Comparison of ENCODE assay signal across 26 cellular contexts in the genomic region with DNA sequence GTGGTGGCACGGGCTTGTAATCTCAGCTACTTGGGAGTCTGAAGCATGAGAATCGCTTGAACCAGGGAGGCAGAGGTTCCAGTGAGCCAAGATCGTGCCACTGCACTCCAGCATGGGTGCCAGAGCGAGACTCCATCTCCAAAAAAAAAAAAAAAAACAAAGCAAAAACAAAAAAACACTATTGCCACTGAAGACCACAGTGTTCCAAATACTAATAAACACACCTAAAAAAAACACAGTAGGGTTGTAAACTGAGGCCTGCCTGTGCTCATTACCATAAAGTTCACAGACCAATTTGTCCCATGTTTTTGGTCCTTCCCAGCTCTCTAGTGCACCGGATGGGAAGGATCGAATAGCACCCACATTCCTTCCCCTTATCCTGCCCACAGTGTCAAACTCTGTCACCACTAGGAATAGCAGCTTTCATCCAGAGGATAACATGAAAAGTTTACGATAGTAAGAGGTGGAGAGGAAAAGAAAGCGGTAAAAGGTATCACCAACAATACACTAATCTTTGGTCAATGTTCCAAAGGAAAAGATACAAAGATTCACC. TPM values are rescaled to one million over a fixed set of nuclear protein-coding genes. Genes with fewer than 3 reads are reported as not detected.
DNase-seq lines count a peak whose midpoint lies in the region; ATAC-seq and TF ChIP-seq lines count a peak whose summit lies in the region.
"Had no signal": no experiment of that assay in that cellular context is flagged by ENCODE, and none has a peak within 500 bp of the region (broad histone marks: within the 10 kb centered on the region; RNA-seq: fewer than 3 reads in every experiment).

No MANE protein-coding gene starts in this region.

- no peak overlapping the region for H3K4me3 Mint-ChIP-seq in activated CD4-positive, alpha-beta memory T cell treated with anti-CD3 and anti-CD28 coated beads for 36 hours
- H3K4me3 Mint-ChIP-seq: activated CD8-positive, alpha-beta T cell treated with anti-CD3 and anti-CD28 coated beads, Interleukin-2, amount 10 ng/mL, durations not matched to agents 7 days and 5 days; brain; CD4-positive, CD25-positive, alpha-beta regulatory T cell; effector memory CD8-positive, alpha-beta T cell; mesothelial cell of epicardium had no signal

- peak overlapping the region; percentile 59 for H3K4me2 ChIP-seq in BLaER1

- no peak overlapping the region for H3K27ac Mint-ChIP-seq in activated CD4-positive, alpha-beta memory T cell treated with anti-CD3 and anti-CD28 coated beads for 36 hours
- H3K27ac Mint-ChIP-seq: activated CD8-positive, alpha-beta T cell treated with anti-CD3 and anti-CD28 coated beads, Interleukin-2, amount 10 ng/mL, durations not matched to agents 7 days and 5 days; effector memory CD8-positive, alpha-beta T cell had no signal

- intact Hi-C loops in Panc1 (cut with micrococcal nuclease; ENCODE audit: unreplicated experiment), result no loop called here
- intact Hi-C loops in activated CD4-positive, alpha-beta memory T cell treated with anti-CD3 and anti-CD28 coated beads for 36 hours (cut with micrococcal nuclease), result no loop called here

- no peaks in the 10 kb centered on the region for H3K9me3 ChIP-seq in BLaER1
- no peaks in the 10 kb centered on the region for H3K9me3 ChIP-seq in Panc1 (ENCODE audit: control insufficient read depth, insufficient read depth, low read depth, low read length)
- no peaks in the 10 kb centered on the region for H3K9me3 ChIP-seq in skeletal muscle tissue (ENCODE audit: control insufficient read depth in 3 of 3, low read length in 3 of 3)
- no peaks in the 10 kb centered on the region for H3K9me3 ChIP-seq in effector memory CD4-positive, alpha-beta T cell (ENCODE audit: control insufficient read depth, low read length)
- H3K9me3 ChIP-seq: gastroesophageal sphincter, left lung had no signal

- in situ Hi-C loops in Panc1 (cut with HindIII; ENCODE audit: low pct_unique_long_range_greater_than_20kb, low sequenced_read_pairs), result no loop called here

- no peaks in the 10 kb centered on the region for H4K20me1 ChIP-seq in BLaER1

- H3K36me3 Mint-ChIP-seq in activated CD4-positive, alpha-beta memory T cell treated with anti-CD3 and anti-CD28 coated beads for 36 hours, result no peaks in the 10 kb centered on the region
- H3K36me3 Mint-ChIP-seq: brain; CD4-positive, CD25-positive, alpha-beta regulatory T cell had no signal

- H3K27me3 Mint-ChIP-seq in activated CD4-positive, alpha-beta memory T cell treated with anti-CD3 and anti-CD28 coated beads for 36 hours, result peaks cover 2% of the 10 kb centered on the region
- H3K27me3 Mint-ChIP-seq: brain; CD4-positive, CD25-positive, alpha-beta regulatory T cell; effector memory CD8-positive, alpha-beta T cell had no signal

- CTCF ChIA-PET in Panc1 (lab: Charles Lee), result no interaction called here
- CTCF ChIA-PET in activated CD4-positive, alpha-beta memory T cell treated with anti-CD3 and anti-CD28 coated beads for 36 hours (lab: Charles Lee), result no interaction called here

- POLR2A ChIA-PET in Panc1 (lab: Charles Lee), result interaction anchor here (0.5 kb wide), 1 partner anchor 223 kb away, joined by 6 read pairs; no protein-coding TSS in a partner anchor
- POLR2A ChIA-PET in activated CD4-positive, alpha-beta memory T cell treated with anti-CD3 and anti-CD28 coated beads for 36 hours (lab: Charles Lee), result no interaction called here

- no peak overlapping the region for H3K27ac ChIP-seq in BLaER1
- peak overlapping the region; percentile 86; the same call in 1 of the 2 replicates for H3K27ac ChIP-seq in Panc1 (ENCODE audit: low read length)
- H3K27ac ChIP-seq in skeletal muscle tissue (ENCODE audit: low read depth, low read length), result peak overlapping the region; percentile 33
- no peak overlapping the region for H3K27ac ChIP-seq in effector memory CD4-positive, alpha-beta T cell (ENCODE audit: insufficient read depth, low read length, poor library complexity, severe bottlenecking)
- H3K27ac ChIP-seq: parathyroid adenoma had no signal

- no peaks in the 10 kb centered on the region for H3K36me3 ChIP-seq in BLaER1
- H3K36me3 ChIP-seq in Panc1 (ENCODE audit: control insufficient read depth, insufficient read depth, low read length), result no peaks in the 10 kb centered on the region
- H3K36me3 ChIP-seq in skeletal muscle tissue (ENCODE audit: control insufficient read depth in 3 of 3, insufficient read depth in 3 of 3, low read length in 3 of 3), result no peaks in the 10 kb centered on the region
- no peaks in the 10 kb centered on the region for H3K36me3 ChIP-seq in effector memory CD4-positive, alpha-beta T cell (ENCODE audit: control insufficient read depth, insufficient read depth, low read length)
- H3K36me3 ChIP-seq: gastroesophageal sphincter, left lung had no signal

- no peak for ATAC-seq in Panc1
- ATAC-seq: activated CD8-positive, alpha-beta T cell treated with anti-CD3 and anti-CD28 coated beads, Interleukin-2, amount 10 ng/mL, durations not matched to agents 7 days and 5 days; effector memory CD8-positive, alpha-beta T cell; esophagus mucosa had no signal

- H3K4me1 Mint-ChIP-seq in activated CD4-positive, alpha-beta memory T cell treated with anti-CD3 and anti-CD28 coated beads for 36 hours (ENCODE audit: low read depth), result no peaks in the 10 kb centered on the region
- H3K4me1 Mint-ChIP-seq: CD4-positive, CD25-positive, alpha-beta regulatory T cell had no signal

- H3K27me3 ChIP-seq in BLaER1 (no peaks in the 10 kb centered on the region), Panc1 (ENCODE audit: control insufficient read depth, insufficient read depth, low read length) (no peaks in the 10 kb centered on the region), skeletal muscle tissue (ENCODE audit: control insufficient read depth in 3 of 3, insufficient read depth in 3 of 3, low read length in 3 of 3) (no peaks in the 10 kb centered on the region)
- no peaks in the 10 kb centered on the region for H3K27me3 ChIP-seq in effector memory CD4-positive, alpha-beta T cell (replicated peaks; ENCODE audit: control insufficient read depth, insufficient read depth, low read length, poor library complexity, severe bottlenecking)
- H3K27me3 ChIP-seq: gastroesophageal sphincter, left lung had no signal

- no peaks in the 10 kb centered on the region for H3K9me3 Mint-ChIP-seq in activated CD4-positive, alpha-beta memory T cell treated with anti-CD3 and anti-CD28 coated beads for 36 hours
- H3K9me3 Mint-ChIP-seq: brain, mesothelial cell of epicardium, nephron had no signal

- H3K9ac ChIP-seq in BLaER1 (no peak overlapping the region), skeletal muscle tissue (ENCODE audit: low read depth in 1 of 3, low read length in 3 of 3) (no peak overlapping the region)
- H3K9ac ChIP-seq: parathyroid adenoma had no signal

- no peak for TF ChIP-seq CTCF in Panc1 (IDR thresholded peaks at IDR 0.05)
- TF ChIP-seq CTCF in fibroblast of villous mesenchyme (IDR thresholded peaks at IDR 0.05; ENCODE audit: insufficient read depth, low read depth, low read length), result no peak

- no TSS peak for BruUV-seq in Panc1 (replicated peaks; lab: Mats Ljungman, UMichigan)

- H3K4me1 ChIP-seq in BLaER1, result peaks cover 49% of the 10 kb centered on the region
- H3K4me1 ChIP-seq in Panc1 (ENCODE audit: control insufficient read depth, insufficient read depth, low read length), result peaks cover 75% of the 10 kb centered on the region
- peaks cover 6 to 7% (median 7%) of the 10 kb centered on the region in 3 donors for H3K4me1 ChIP-seq in skeletal muscle tissue (ENCODE audit: control insufficient read depth in 3 of 3, insufficient read depth in 3 of 3, low read length in 3 of 3)
- no peaks in the 10 kb centered on the region for H3K4me1 ChIP-seq in effector memory CD4-positive, alpha-beta T cell (ENCODE audit: control insufficient read depth, insufficient read depth, low read length, poor library complexity, severe bottlenecking)
- H3K4me1 ChIP-seq: gastroesophageal sphincter had no signal

- DNase-seq in Panc1 (ENCODE audit: low read depth, low spot score) (no peak), fibroblast of villous mesenchyme (ENCODE audit: low read depth) (peak; percentile 31), anterior cingulate cortex (lab: John Stamatoyannopoulos, UW) (no peak)
- no peak for DNase-seq in stimulated activated CD8-positive, alpha-beta memory T cell treated with anti-CD3 and anti-CD28 coated beads, Interleukin-4, amount 100 ng/mL, for 48 hours
- DNase-seq in effector memory CD4-positive, alpha-beta T cell, result no peak
- no peak for DNase-seq in activated CD4-positive, alpha-beta memory T cell treated with anti-CD3 and anti-CD28 coated beads for 36 hours
- DNase-seq: activated CD4-positive, alpha-beta T cell treated with anti-CD3 and anti-CD28 coated beads for 1 hour; activated CD8-positive, alpha-beta T cell treated with anti-CD3 and anti-CD28 coated beads, Interleukin-2, amount 10 ng/mL, durations not matched to agents 7 days and 5 days; activated effector memory CD4-positive, alpha-beta T cell treated with Interleukin-2 at 50 U/mL for 16 hours; activated T-cell treated with anti-CD3 and anti-CD28 coated beads for 4 hours; CD4-positive, CD25-positive, alpha-beta regulatory T cell; effector memory CD8-positive, alpha-beta T cell; hypothalamus; KBM-7; left lung; NCI-H524; stimulated activated CD4-positive, alpha-beta T cell treated with anti-CD3 and anti-CD28 coated beads, Interleukin-1b, Interleukin-23, amount 100 ng/mL, for 48 hours had no signal

- H3K4me3 ChIP-seq in BLaER1 (no peak overlapping the region), Panc1 (ENCODE audit: low read depth in 2 of 2, low read length in 2 of 2) (no peak overlapping the region), fibroblast of villous mesenchyme (ENCODE audit: low read depth, low read length) (no peak overlapping the region), skeletal muscle tissue (ENCODE audit: low read length in 3 of 3) (no peak overlapping the region)
- no peak overlapping the region for H3K4me3 ChIP-seq in effector memory CD4-positive, alpha-beta T cell (ENCODE audit: insufficient read depth, low read depth, low read length, poor library complexity, severe bottlenecking)
- H3K4me3 ChIP-seq: gastroesophageal sphincter, left lung had no signal

RNA-seq across cellular contexts. Expression of gene MYO10, which starts 49.2 kb away (rescaled TPM):
- total RNA-seq in Panc1 (2021; ENCODE audit: unreplicated experiment) (71.9 TPM), fibroblast of villous mesenchyme (36.7 and 61.2 TPM in 2 replicates), skeletal muscle tissue (27.1 TPM)
- 68.6 TPM for polyA plus RNA-seq in Panc1 (2012; ENCODE audit: insufficient read length)
- total RNA-seq in activated CD4-positive, alpha-beta memory T cell treated with anti-CD3 and anti-CD28 coated beads for 36 hours, result under 1 TPM; 0.21 to 0.34 TPM
- total RNA-seq: activated CD8-positive, alpha-beta T cell treated with anti-CD3 and anti-CD28 coated beads, Interleukin-2, amount 10 ng/mL, durations not matched to agents 7 days and 5 days; T-helper 1 cell treated with Interleukin-12 subunit alpha and Interleukin-12 subunit beta and Interleukin-4 antibody, amounts not matched to agents 30 ng/mL and 1 ng/mL, for 36 hours had no signal

Comparison
In these comparisons a context has a peak if more than half of its experiments do, and no peak if none do; other contexts are left out.
1. H3K27ac ChIP-seq: peak in Panc1 (single experiment) and skeletal muscle tissue (single experiment); none in BLaER1 (single experiment) and effector memory CD4-positive, alpha-beta T cell (single experiment).
2. RNA of gene MYO10, which starts 49.2 kb away (total RNA-seq): 71.9 TPM in Panc1 (single experiment), 36.7 to 61.2 TPM in fibroblast of villous mesenchyme and 27.1 TPM in skeletal muscle tissue (single experiment); 0.21 to 0.34 TPM in activated CD4-positive, alpha-beta memory T cell treated with anti-CD3 and anti-CD28 coated beads for 36 hours; every median in the first group is over 10 times any median in the second.